ENCODE assay signal across 1 cellular context in genomic region chr18:6406910-6407470, GRCh38.
A peak's percentile ranks its signal among the peaks of the same experiment; 100 is the strongest.
TF ChIP-seq lines count a peak whose summit lies in the region.

No MANE protein-coding gene starts in this region.

TF ChIP-seq in HepG2, 621 proteins besides CTCF, POLR2A, EP300 and RAD21 (continued from another document):
- TF ChIP-seq ARID5B (CRISPR knock-in tag; IDR thresholded peaks at IDR 0.05) (peak; percentile 60), SOX13 (IDR thresholded peaks at IDR 0.05) (peak; percentile 86), SOX13 (CRISPR knock-in tag; conservative IDR thresholded peaks at IDR 0.05 in 1 of 2, IDR thresholded peaks at IDR 0.05 in 1 of 2) (peak in 1 of 2 experiments; percentile 97; a peak in 2 of 4 replicates), PPARG (CRISPR knock-in tag; conservative IDR thresholded peaks at IDR 0.05) (peak; percentile 89), FOXP4 (CRISPR knock-in tag; IDR thresholded peaks at IDR 0.05) (peak; percentile 80), TBX2 (CRISPR knock-in tag; IDR thresholded peaks at IDR 0.05; ENCODE audit: borderline replicate concordance) (peak; percentile 88), RXRB (CRISPR knock-in tag; IDR thresholded peaks at IDR 0.05; ENCODE audit: borderline replicate concordance) (peak; percentile 44; the same call in 1 of the 2 replicates), ERF (CRISPR knock-in tag; IDR thresholded peaks at IDR 0.05) (0 out of 2 replicates have a peak, but pooled peaks have one; percentile 25), TBX3 (IDR thresholded peaks at IDR 0.05; ENCODE audit: borderline replicate concordance) (peak; percentile 51; the same call in 1 of the 2 replicates)
